14 cellular contexts compared by ENCODE assay signal in genomic region chr9:16157216-16157615, GRCh38.
DNase-seq lines count a peak whose midpoint lies in the region; ATAC-seq and TF ChIP-seq lines count a peak whose summit lies in the region.
"Had no signal": no experiment of that assay in that cellular context is flagged by ENCODE, and none has a peak within 500 bp of the region (broad histone marks: within the 10 kb centered on the region; RNA-seq: fewer than 3 reads in every experiment).

No MANE protein-coding gene starts in this region.

- H3K27me3 ChIP-seq in hepatocyte (no peaks in the 10 kb centered on the region), neuronal stem cell (ENCODE audit: control insufficient read depth in 3 of 3, insufficient read depth in 3 of 3, low read depth in 1 of 3, low read length in 3 of 3) (no peaks in the 10 kb centered on the region), foreskin keratinocyte (no peaks in the 10 kb centered on the region)
- H3K27me3 ChIP-seq: BE2C had no signal

- no peak overlapping the region for H2BK5ac ChIP-seq in neuronal stem cell (ENCODE audit: low read length)

- H4K20me1 ChIP-seq in hepatocyte (ENCODE audit: insufficient read depth, poor library complexity, severe bottlenecking), result no peaks in the 10 kb centered on the region

- H4K8ac ChIP-seq in neuronal stem cell (ENCODE audit: low read depth, low read length), result no peak overlapping the region

- H3K4me3 ChIP-seq in hepatocyte (no peak overlapping the region), neuronal stem cell (ENCODE audit: low read length in 2 of 2) (no peak overlapping the region)
- H3K4me3 ChIP-seq: HAP-1 had no signal

- H3K4me2 ChIP-seq in hepatocyte (peak overlapping the region; percentile 24), neuronal stem cell (ENCODE audit: insufficient read depth, low read length, poor library complexity, severe bottlenecking) (no peak overlapping the region)

- no peak overlapping the region for H3K4ac ChIP-seq in neuronal stem cell (ENCODE audit: low read length)

- peak overlapping the region; percentile 65 for H3K27ac ChIP-seq in VCaP
- H3K27ac ChIP-seq in hepatocyte, result peak overlapping the region; percentile 62
- H3K27ac ChIP-seq in neuronal stem cell (replicated peaks; ENCODE audit: low read length), result no peak overlapping the region
- H3K27ac ChIP-seq in foreskin keratinocyte, result no peak overlapping the region

- no peak overlapping the region for H4K91ac ChIP-seq in neuronal stem cell (ENCODE audit: low read depth, low read length, poor library complexity)

- H2BK12ac ChIP-seq in neuronal stem cell (ENCODE audit: low read length), result no peak overlapping the region

- no peak overlapping the region for H2AK5ac ChIP-seq in neuronal stem cell (ENCODE audit: low read depth, low read length)

- TF ChIP-seq CTCF in VCaP (conservative IDR thresholded peaks at IDR 0.05) (no peak), hepatocyte (IDR thresholded peaks at IDR 0.05; ENCODE audit: poor library complexity) (no peak), foreskin keratinocyte (conservative IDR thresholded peaks at IDR 0.05) (no peak)

- no peak overlapping the region for H2BK15ac ChIP-seq in neuronal stem cell (ENCODE audit: low read length)

- H3K4me1 ChIP-seq in hepatocyte (ENCODE audit: insufficient read depth), result peaks cover 23% of the 10 kb centered on the region
- H3K4me1 ChIP-seq in neuronal stem cell (ENCODE audit: control insufficient read depth in 2 of 2, insufficient read depth in 1 of 2, low read depth in 1 of 2, low read length in 2 of 2), result peaks cover 9 to 35% of the 10 kb centered on the region in 2 donors
- H3K4me1 ChIP-seq in foreskin keratinocyte, result no peaks in the 10 kb centered on the region
- H3K4me1 ChIP-seq: HAP-1 had no signal

- 58% methylated on average over 3 of the region's 3 CpGs for WGBS in hepatocyte (ENCODE audit: low lambda C conversion rate, missing lambda C conversion rate)
- WGBS in neuronal stem cell (ENCODE audit: extremely low coverage in 2 of 2, insufficient read length in 2 of 2, insufficient replicate concordance in 1 of 2), 2 donors, result no CpG with 5 or more reads among the region's 3 CpGs

- H3K79me1 ChIP-seq in neuronal stem cell (ENCODE audit: low read depth, low read length), result no peaks in the 10 kb centered on the region

- ATAC-seq in foreskin keratinocyte, result no peak

- H3K23ac ChIP-seq in neuronal stem cell (ENCODE audit: low read depth, low read length, poor library complexity), result no peak overlapping the region

- no peaks in the 10 kb centered on the region for H3K9me2 ChIP-seq in hepatocyte (replicated peaks; ENCODE audit: insufficient read depth)

- H3K9me3 ChIP-seq in hepatocyte (ENCODE audit: low read depth), result no peaks in the 10 kb centered on the region
- H3K9me3 ChIP-seq in neuronal stem cell (replicated peaks in 1 of 2; ENCODE audit: control insufficient read depth in 2 of 2, insufficient read depth in 1 of 2, low read depth in 1 of 2, low read length in 2 of 2), result no peaks in the 10 kb centered on the region
- H3K9me3 ChIP-seq: BE2C, HAP-1 had no signal

- no peaks in the 10 kb centered on the region for H3K36me3 ChIP-seq in hepatocyte (replicated peaks; ENCODE audit: insufficient read depth, low read depth)
- no peaks in the 10 kb centered on the region for H3K36me3 ChIP-seq in neuronal stem cell (replicated peaks in 1 of 2; ENCODE audit: control insufficient read depth in 2 of 2, insufficient read depth in 2 of 2, low read length in 2 of 2)
- H3K36me3 ChIP-seq: BE2C, HAP-1 had no signal

- H3K18ac ChIP-seq in neuronal stem cell (ENCODE audit: low read length), result no peak overlapping the region

- no peaks in the 10 kb centered on the region for H3K79me2 ChIP-seq in hepatocyte

- no peak overlapping the region for H3K14ac ChIP-seq in neuronal stem cell (ENCODE audit: low read length)

- H2AFZ ChIP-seq in hepatocyte (peak overlapping the region; percentile 32), neuronal stem cell (ENCODE audit: low read length) (peak overlapping the region; percentile 36)

- no peak overlapping the region for H3K9ac ChIP-seq in neuronal stem cell (ENCODE audit: low read depth, low read length, poor library complexity)

- no peak overlapping the region for H2BK120ac ChIP-seq in neuronal stem cell (ENCODE audit: low read depth, low read length)

- DNase-seq in NCI-H526 treated with DMSO at 0.1 percent for 48 hours (lab: John Stamatoyannopoulos, UW) (peak; percentile 20), hepatocyte (ENCODE audit: low spot score) (no peak), neuronal stem cell (ENCODE audit: low spot score) (no peak), erythroblast (lab: John Stamatoyannopoulos, UW) (no peak), foreskin keratinocyte (no peak), Ammon's horn (ENCODE audit: low spot score) (no peak), activated T-cell treated with anti-CD3 and anti-CD28 coated beads for 4 hours (no peak)
- DNase-seq: BE2C; C1 segment of cervical spinal cord; CD4-positive, CD25-positive, alpha-beta regulatory T cell; CD8-positive, alpha-beta memory T cell; COR-L47 had no signal

- no peak for TF ChIP-seq POLR2A in erythroblast (IDR thresholded peaks at IDR 0.05; ENCODE audit: low read length)

Comparison
In these comparisons a context has a peak if more than half of its experiments do, and no peak if none do; other contexts are left out.
1. H3K27ac ChIP-seq: peak in VCaP (single experiment) and hepatocyte (single experiment); none in neuronal stem cell (single experiment) and foreskin keratinocyte (single experiment).